Comparison of ENCODE assay signal across 16 cellular contexts in genomic region chr1:17251699-17252376, GRCh38. TPM values are rescaled to one million over a fixed set of nuclear protein-coding genes. Genes with fewer than 3 reads are reported as not detected.
A peak's percentile ranks its signal among the peaks of the same experiment; 100 is the strongest.
DNase-seq lines count a peak whose midpoint lies in the region; FAIRE-seq and TF ChIP-seq lines count a peak whose summit lies in the region.
"Had no signal": no experiment of that assay in that cellular context is flagged by ENCODE, and none has a peak within 500 bp of the region (broad histone marks: within the 10 kb centered on the region; RNA-seq: fewer than 3 reads in every experiment).

No MANE protein-coding gene starts in this region.

- H3K4me1 Mint-ChIP-seq in astrocyte (ENCODE audit: low read depth, unreplicated experiment), result peaks cover 3% of the 10 kb centered on the region

- H3K4me3 ChIP-seq in astrocyte (ENCODE audit: insufficient read depth, low read depth, low read length), result no peak overlapping the region
- H3K4me3 ChIP-seq: coronary artery, testis had no signal

- H3K4me1 ChIP-seq in astrocyte (ENCODE audit: insufficient read depth, low read length), result peaks cover 14% of the 10 kb centered on the region
- H3K4me1 ChIP-seq: testis had no signal

- H3K9me3 Mint-ChIP-seq in astrocyte (ENCODE audit: unreplicated experiment), result peaks cover 3% of the 10 kb centered on the region
- H3K9me3 Mint-ChIP-seq: T-helper 1 cell treated with Interleukin-12 subunit alpha and Interleukin-12 subunit beta and Interleukin-4 antibody, amounts not matched to agents 30 μg/mL and 1 μg/mL, for 36 hours had no signal

- H3K79me2 ChIP-seq in astrocyte (ENCODE audit: insufficient read depth, low read length), result no peaks in the 10 kb centered on the region

- H3K36me3 ChIP-seq in astrocyte (ENCODE audit: insufficient read depth, low read length), result no peaks in the 10 kb centered on the region

- H3K9ac ChIP-seq in astrocyte (ENCODE audit: low read length), result no peak overlapping the region

- DNase-seq in AG08396 (ENCODE audit: low spot score) (peak; percentile 51), HS-5 (ENCODE audit: low read depth) (peak; percentile 58), astrocyte (ENCODE audit: low read depth) (peak; percentile 47), iPS-NIHi7 (ENCODE audit: extremely low spot score) (peak; percentile 32), NOMO-1 (lab: John Stamatoyannopoulos, UW; ENCODE audit: unreplicated experiment in 2 of 2) (no peak), UCSD-AML1 (lab: John Stamatoyannopoulos, UW; ENCODE audit: unreplicated experiment) (no peak), DMS79 treated with DMSO at 0.1 percent for 48 hours (lab: John Stamatoyannopoulos, UW) (no peak)
- no peak for DNase-seq in activated CD8-positive, alpha-beta memory T cell treated with anti-CD3 and anti-CD28 coated beads, Interleukin-2, amount 50 U/mL, for 48 hours
- DNase-seq: activated T-cell treated with anti-CD3 and anti-CD28 coated beads for 4 hours, DMS153, NCI-H146, NCI-H510A treated with DMSO at 0.1 percent for 48 hours, testis had no signal

- no peak overlapping the region for H3K27ac ChIP-seq in astrocyte (ENCODE audit: low read depth, low read length)
- H3K27ac ChIP-seq: coronary artery, testis had no signal

- no peak for TF ChIP-seq CTCF in astrocyte (IDR thresholded peaks at IDR 0.05; ENCODE audit: insufficient read depth, low read depth, low read length)

- H3K4me3 Mint-ChIP-seq in astrocyte (ENCODE audit: unreplicated experiment), result no peak overlapping the region
- H3K4me3 Mint-ChIP-seq: T-helper 1 cell treated with Interleukin-12 subunit alpha and Interleukin-12 subunit beta and Interleukin-4 antibody, amounts not matched to agents 30 μg/mL and 1 μg/mL, for 36 hours had no signal

- peak overlapping the region; percentile 20 for H3K4me2 ChIP-seq in astrocyte (ENCODE audit: low read length)

- H3K9me3 ChIP-seq in astrocyte (ENCODE audit: insufficient read depth, low read depth, low read length), result no peaks in the 10 kb centered on the region
- H3K9me3 ChIP-seq: testis had no signal

- FAIRE-seq in astrocyte (lab: Jason Lieb, UNC), result peak; percentile 64

- no peak overlapping the region for H2AFZ ChIP-seq in astrocyte (ENCODE audit: low read depth, low read length)

- no peaks in the 10 kb centered on the region for H4K20me1 ChIP-seq in astrocyte (ENCODE audit: insufficient read depth, low read length)

- H3K27me3 Mint-ChIP-seq in astrocyte (ENCODE audit: low read depth, unreplicated experiment), result peaks cover 25% of the 10 kb centered on the region

- no peaks in the 10 kb centered on the region for H3K27me3 ChIP-seq in astrocyte (ENCODE audit: insufficient read depth, low read length)
- H3K27me3 ChIP-seq: testis had no signal

- H3K36me3 Mint-ChIP-seq in astrocyte (ENCODE audit: low read depth, unreplicated experiment), result no peaks in the 10 kb centered on the region

- no peak overlapping the region for H3K27ac Mint-ChIP-seq in astrocyte (ENCODE audit: unreplicated experiment)
- H3K27ac Mint-ChIP-seq: T-helper 1 cell treated with Interleukin-12 subunit alpha and Interleukin-12 subunit beta and Interleukin-4 antibody, amounts not matched to agents 30 μg/mL and 1 μg/mL, for 36 hours had no signal

RNA-seq across cellular contexts. Expression of gene PADI3, which starts 2.9 kb away (rescaled TPM):
- total RNA-seq in astrocyte, result 0.09 TPM in 1 of 2 replicates, not detected in the other
- total RNA-seq: mononuclear cell had no signal

RNA-seq across cellular contexts. Expression of gene PADI1, which starts 46.9 kb away (rescaled TPM):
- not detected in 2 replicates for total RNA-seq in astrocyte
- total RNA-seq: mononuclear cell had no signal

RNA-seq across cellular contexts. Expression of gene PADI4, which starts 56.2 kb away (rescaled TPM):
- not detected in 2 replicates for total RNA-seq in astrocyte

Comparison
In these comparisons a context has a peak if more than half of its experiments do, and no peak if none do; other contexts are left out.
1. DNase-seq: peak in AG08396 (single experiment), HS-5 (single experiment), astrocyte (single experiment) and iPS-NIHi7 (single experiment); none in NOMO-1 (0 of 2), activated CD8-positive, alpha-beta memory T cell treated with anti-CD3 and anti-CD28 coated beads, Interleukin-2, amount 50 U/mL, for 48 hours (single experiment), UCSD-AML1 (single experiment) and DMS79 treated with DMSO at 0.1 percent for 48 hours (single experiment).